26 cellular contexts compared by ENCODE assay signal in genomic region chr1:156433032-156433431, GRCh38.
A peak's percentile ranks its signal among the peaks of the same experiment; 100 is the strongest.
DNase-seq lines count a peak whose midpoint lies in the region; ATAC-seq, FAIRE-seq and TF ChIP-seq lines count a peak whose summit lies in the region.
"Had no signal": no experiment of that assay in that cellular context is flagged by ENCODE, and none has a peak within 500 bp of the region (broad histone marks: within the 10 kb centered on the region; RNA-seq: fewer than 3 reads in every experiment).

No MANE protein-coding gene starts in this region.

- POLR2A ChIA-PET in H1 (lab: Charles Lee; ENCODE audit: partially characterized antibody) = interaction anchor here (0.6 to 6.4 kb wide), 8 partner anchors 9 to 54 kb away, joined by 3 to 74 read pairs (median 6); no protein-coding TSS in a partner anchor
- POLR2A ChIA-PET in naive thymus-derived CD4-positive, alpha-beta T cell (lab: Charles Lee) = no interaction called here

- no peak overlapping the region for H3K27ac ChIP-seq in H9 (ENCODE audit: insufficient read length, low read depth, low read length)
- H3K27ac ChIP-seq in angular gyrus (ENCODE audit: low read depth, low read length) = peak overlapping the region; percentile 56
- no peak overlapping the region for H3K27ac ChIP-seq in H1 (ENCODE audit: low read depth, low read length)
- H3K27ac ChIP-seq in mesendoderm (ENCODE audit: low read depth, low read length) = no peak overlapping the region
- no peak overlapping the region for H3K27ac ChIP-seq in naive thymus-derived CD4-positive, alpha-beta T cell (ENCODE audit: low read depth, low read length)
- H3K27ac ChIP-seq: HL-60 had no signal

- H3T11ph ChIP-seq in H9 (ENCODE audit: low read length) = no peak overlapping the region

- H3K36me3 ChIP-seq in H1 (ENCODE audit: control insufficient read depth in 2 of 4, insufficient read depth in 4 of 4, low read length in 3 of 4) (peaks cover 0 to 10% (median 0%) of the 10 kb centered on the region in 4 experiments; a peak in 1 of 8 replicates), mesendoderm (ENCODE audit: control insufficient read depth, insufficient read depth, low read length) (no peaks in the 10 kb centered on the region), mucosa of descending colon (ENCODE audit: low read depth) (no peaks in the 10 kb centered on the region)
- H3K36me3 ChIP-seq in naive thymus-derived CD4-positive, alpha-beta T cell (ENCODE audit: control insufficient read depth in 2 of 3, insufficient read depth in 3 of 3, low read length in 3 of 3) = no peaks in the 10 kb centered on the region
- H3K36me3 ChIP-seq: BE2C had no signal

- H3K4me3 Mint-ChIP-seq in H9 = peak overlapping the region in 1 of 2 experiments; percentile 3; a peak in 1 of 5 replicates
- no peak overlapping the region for H3K4me3 Mint-ChIP-seq in naive thymus-derived CD4-positive, alpha-beta T cell

- peaks cover 4% of the 10 kb centered on the region for H3K23me2 ChIP-seq in H9 (ENCODE audit: insufficient read length, low read depth, low read length, poor library complexity, severe bottlenecking)
- peaks cover 5% of the 10 kb centered on the region; the same call in 1 of the 2 replicates for H3K23me2 ChIP-seq in H1 (ENCODE audit: low read depth, low read length)

- H2BK20ac ChIP-seq in H9 (ENCODE audit: low read depth, low read length, poor library complexity, severe bottlenecking) = no peak overlapping the region
- H2BK20ac ChIP-seq in H1 (ENCODE audit: low read length) = no peak overlapping the region

- no peak overlapping the region for H2AFZ ChIP-seq in H9 (ENCODE audit: low read length)
- H2AFZ ChIP-seq in H1 (ENCODE audit: low read length) = no peak overlapping the region

- no peak overlapping the region for H3K4me3 ChIP-seq in H1 (ENCODE audit: extremely low read depth in 1 of 4, insufficient read depth in 2 of 4, low read depth in 3 of 4, low read length in 4 of 4)
- no peak overlapping the region for H3K4me3 ChIP-seq in mesendoderm (ENCODE audit: low read length)
- H3K4me3 ChIP-seq in naive thymus-derived CD4-positive, alpha-beta T cell (ENCODE audit: low read length) = no peak overlapping the region
- no peak overlapping the region for H3K4me3 ChIP-seq in mucosa of descending colon

- no peak overlapping the region for H2BK120ac ChIP-seq in H9 (ENCODE audit: low read depth, low read length, poor library complexity, severe bottlenecking)
- H2BK120ac ChIP-seq in H1 (replicated peaks; ENCODE audit: low read depth, low read length) = no peak overlapping the region
- no peak overlapping the region for H2BK120ac ChIP-seq in mesendoderm (ENCODE audit: low read depth, low read length)

- H3K27ac Mint-ChIP-seq in H9 = no peak overlapping the region; a peak in 1 of 7 replicates
- H3K27ac Mint-ChIP-seq in naive thymus-derived CD4-positive, alpha-beta T cell = no peak overlapping the region
- H3K27ac Mint-ChIP-seq: CD14-positive monocyte had no signal

- H3K79me2 ChIP-seq in H9 (ENCODE audit: insufficient read depth, low read length) = no peaks in the 10 kb centered on the region
- no peaks in the 10 kb centered on the region for H3K79me2 ChIP-seq in H1 (ENCODE audit: control insufficient read depth in 1 of 2, insufficient read depth in 2 of 2, low read length in 2 of 2)
- H3K79me2 ChIP-seq in mesendoderm (ENCODE audit: control insufficient read depth, insufficient read depth, low read length) = peaks cover 5% of the 10 kb centered on the region

- H3K27me3 Mint-ChIP-seq in H9 (ENCODE audit: low read depth) = peaks cover 100% of the 10 kb centered on the region
- H3K27me3 Mint-ChIP-seq in naive thymus-derived CD4-positive, alpha-beta T cell = peaks cover 89 to 97% (median 94%) of the 10 kb centered on the region in 5 donors

- H3K4me2 ChIP-seq in H9 (ENCODE audit: insufficient read depth, insufficient read length, low read length) (peak overlapping the region; percentile 68), H1 (ENCODE audit: insufficient read depth in 1 of 2, low read depth in 2 of 2, low read length in 2 of 2) (peak overlapping the region in 1 of 2 experiments; percentile 62; a peak in 1 of 4 replicates), mesendoderm (ENCODE audit: low read length) (no peak overlapping the region)

- H2BK12ac ChIP-seq in H9 (ENCODE audit: insufficient read length, low read depth, low read length) = no peak overlapping the region
- no peak overlapping the region for H2BK12ac ChIP-seq in H1 (ENCODE audit: low read depth, low read length)

- no CpG with 5 or more reads among the region's 4 CpGs for WGBS in H9 (ENCODE audit: extremely low coverage, insufficient read length, low lambda C conversion rate)
- WGBS in H1 (ENCODE audit: extremely low coverage in 1 of 2, insufficient coverage in 1 of 2, insufficient read length in 1 of 2, insufficient replicate concordance in 2 of 2, low coverage in 1 of 2, low lambda C conversion rate in 2 of 2, missing lambda C conversion rate in 1 of 2), 2 experiments = 37% methylated on average over 4 of the region's 4 CpGs; no CpG with 5 or more reads in 1 of the 2 experiments
- WGBS in mesendoderm (ENCODE audit: extremely low coverage, insufficient coverage, low lambda C conversion rate) = no CpG with 5 or more reads among the region's 4 CpGs

- H3K36me3 Mint-ChIP-seq in H9 (ENCODE audit: insufficient read depth in 1 of 3, low read depth in 3 of 3) = peaks cover 0 to 1% (median 0%) of the 10 kb centered on the region in 3 experiments; a peak in 1 of 7 replicates
- peaks cover 0 to 4% (median 2%) of the 10 kb centered on the region in 5 donors for H3K36me3 Mint-ChIP-seq in naive thymus-derived CD4-positive, alpha-beta T cell

- peaks cover 4 to 11% of the 10 kb centered on the region in 2 experiments; a peak in 4 of 5 replicates for H3K9me3 Mint-ChIP-seq in H9
- H3K9me3 Mint-ChIP-seq in naive thymus-derived CD4-positive, alpha-beta T cell = peaks cover 0 to 3% (median 0%) of the 10 kb centered on the region in 11 donors

- no peak overlapping the region for H2BK15ac ChIP-seq in H9 (ENCODE audit: low read depth, low read length)
- H2BK15ac ChIP-seq in H1 (ENCODE audit: low read length) = no peak overlapping the region
- no peak overlapping the region for H2BK15ac ChIP-seq in mesendoderm (replicated peaks; ENCODE audit: low read depth)

- intact Hi-C loops in naive thymus-derived CD4-positive, alpha-beta T cell (cut with micrococcal nuclease) = no loop called here
- intact Hi-C loops in mucosa of descending colon (cut with DNase I, micrococcal nuclease) = no loop called here

- H3K18ac ChIP-seq in H9 (ENCODE audit: insufficient read length, low read depth, low read length) (no peak overlapping the region), H1 (ENCODE audit: extremely low read depth, low read length) (no peak overlapping the region), mesendoderm (ENCODE audit: low read length) (no peak overlapping the region)

- H2AK5ac ChIP-seq in H9 (ENCODE audit: insufficient read length, low read length) (no peak overlapping the region), H1 (ENCODE audit: low read depth, low read length) (no peak overlapping the region), mesendoderm (ENCODE audit: low read length) (peak overlapping the region; percentile 87)

- ATAC-seq in naive thymus-derived CD4-positive, alpha-beta T cell = no peak
- ATAC-seq in mucosa of descending colon (no peak), HG03442 (IDR thresholded peaks at IDR 0.05; ENCODE audit: unreplicated experiment) (no peak)
- ATAC-seq: SK-N-SH treated with all-trans-retinoic acid at 6 μM for 48 hours had no signal

- peaks cover 88% of the 10 kb centered on the region for H3K27me3 ChIP-seq in H9 (ENCODE audit: insufficient read depth, low read length)
- peaks cover 87 to 100% (median 99%) of the 10 kb centered on the region in 4 experiments for H3K27me3 ChIP-seq in H1 (replicated peaks in 1 of 4; ENCODE audit: control insufficient read depth in 3 of 4, extremely low read depth in 1 of 4, insufficient read depth in 3 of 4, low read length in 3 of 4)
- peaks cover 38% of the 10 kb centered on the region for H3K27me3 ChIP-seq in mesendoderm (ENCODE audit: insufficient read depth, low read length, poor library complexity)
- peaks cover 29 to 40% of the 10 kb centered on the region in 2 donors for H3K27me3 ChIP-seq in naive thymus-derived CD4-positive, alpha-beta T cell (ENCODE audit: control insufficient read depth in 2 of 2, insufficient read depth in 2 of 2, low read length in 2 of 2)

- H3K4me1 Mint-ChIP-seq in H9 = peaks cover 55 to 70% of the 10 kb centered on the region in 2 experiments
- peaks cover 13 to 29% (median 24%) of the 10 kb centered on the region in 7 donors for H3K4me1 Mint-ChIP-seq in naive thymus-derived CD4-positive, alpha-beta T cell

- H4K5ac ChIP-seq in H9 (ENCODE audit: insufficient read length, low read depth, low read length) = no peak overlapping the region
- H4K5ac ChIP-seq in H1 (ENCODE audit: insufficient read length, low read depth, low read length) = no peak overlapping the region
- no peak overlapping the region for H4K5ac ChIP-seq in mesendoderm (ENCODE audit: low read length)

- TF ChIP-seq POLR2A in H1 (IDR thresholded peaks at IDR 0.05; ENCODE audit: control extremely low read depth in 1 of 2, low read depth in 2 of 2, low read length in 2 of 2) = no peak

- H4K8ac ChIP-seq in H9 (replicated peaks; ENCODE audit: insufficient read length, low read depth, low read length) = no peak overlapping the region
- no peak overlapping the region for H4K8ac ChIP-seq in H1 (ENCODE audit: extremely low read depth, insufficient read depth, low read length)
- no peak overlapping the region for H4K8ac ChIP-seq in mesendoderm (ENCODE audit: low read depth, low read length)

- H4K20me1 ChIP-seq in H9 (ENCODE audit: control insufficient read depth, insufficient read depth, insufficient read length) = no peaks in the 10 kb centered on the region
- peaks cover 4 to 14% of the 10 kb centered on the region in 2 experiments for H4K20me1 ChIP-seq in H1 (replicated peaks in 1 of 2; ENCODE audit: control insufficient read depth in 1 of 2, insufficient read depth in 2 of 2, low read length in 2 of 2)

- no peak for FAIRE-seq in H1 (lab: Jason Lieb, UNC)
- FAIRE-seq: RCC 7860 had no signal

- TF ChIP-seq RAD21 in H1 (IDR thresholded peaks at IDR 0.05 in 1 of 2, conservative IDR thresholded peaks at IDR 0.05 in 1 of 2; ENCODE audit: low read depth in 2 of 2, low read length in 2 of 2) = no peak

- H3K79me1 ChIP-seq in H9 (ENCODE audit: insufficient read depth, low read depth, low read length, poor library complexity, severe bottlenecking) (no peaks in the 10 kb centered on the region), H1 (ENCODE audit: low read depth, low read length) (no peaks in the 10 kb centered on the region), mesendoderm (ENCODE audit: low read length) (peaks cover 2% of the 10 kb centered on the region)

- H4K91ac ChIP-seq in H9 (ENCODE audit: insufficient read length, low read depth, low read length) (no peak overlapping the region), H1 (replicated peaks; ENCODE audit: insufficient read length, low read length) (no peak overlapping the region)

- H3K9me3 ChIP-seq in H9 (ENCODE audit: control insufficient read depth, low read depth, low read length) (no peaks in the 10 kb centered on the region), H1 (ENCODE audit: insufficient read depth in 2 of 2, low read depth in 1 of 2, low read length in 1 of 2) (no peaks in the 10 kb centered on the region), mucosa of descending colon (no peaks in the 10 kb centered on the region)
- no peaks in the 10 kb centered on the region for H3K9me3 ChIP-seq in naive thymus-derived CD4-positive, alpha-beta T cell (ENCODE audit: control insufficient read depth in 2 of 3, low read length in 3 of 3)
- H3K9me3 ChIP-seq: BE2C had no signal

- no peak for TF ChIP-seq EP300 in H1 (IDR thresholded peaks at IDR 0.05; ENCODE audit: borderline replicate concordance in 1 of 2, low read depth in 2 of 2, low read length in 2 of 2)

- no peak for TF ChIP-seq CTCF in H9 (conservative IDR thresholded peaks at IDR 0.05)
- no peak for TF ChIP-seq CTCF in H1 (IDR thresholded peaks at IDR 0.05; ENCODE audit: control extremely low read depth in 1 of 3, insufficient read depth in 1 of 3, low read depth in 1 of 3, low read length in 3 of 3)
- TF ChIP-seq CTCF in mucosa of descending colon (IDR thresholded peaks at IDR 0.05) = no peak

- CTCF ChIA-PET in H1 (lab: Charles Lee; ENCODE audit: partially characterized antibody) = interaction anchor here (1.0 to 14.9 kb wide), 8 partner anchors 7 to 158 kb away, joined by 3 to 217 read pairs (median 36); no protein-coding TSS in a partner anchor
- CTCF ChIA-PET in naive thymus-derived CD4-positive, alpha-beta T cell (lab: Charles Lee) = interaction anchor here (0.6 kb wide), 1 partner anchor 1239 kb away, joined by 3 read pairs; no protein-coding TSS in a partner anchor

- DNase-seq in H9 = no peak
- DNase-seq in H1 (ENCODE audit: low read depth in 1 of 2, low spot score in 2 of 2) = no peak
- no peak for DNase-seq in mesendoderm
- DNase-seq in CD1c-positive myeloid dendritic cell (ENCODE audit: extremely low spot score) = no peak
- no peak for DNase-seq in naive thymus-derived CD4-positive, alpha-beta T cell
- no peak for DNase-seq in mucosa of descending colon
- DNase-seq: 8988T, ACHN, BE2C, DMS153, HCEC 1CT, Karpas-422, MV-4-11, NCI-H1105, NCI-H1436 treated with DMSO at 0.1 percent for 48 hours, NCI-H187 treated with DMSO at 0.1 percent for 48 hours, NCI-H2107, NCI-H524, NCI-H748 treated with DMSO at 0.1 percent for 48 hours, SIG-M5 had no signal

- H3K4ac ChIP-seq in H9 (ENCODE audit: low read depth, low read length) (no peak overlapping the region), H1 (replicated peaks; ENCODE audit: insufficient read length, low read depth, low read length) (no peak overlapping the region), mesendoderm (ENCODE audit: low read depth, low read length) (no peak overlapping the region)

- H2BK5ac ChIP-seq in H9 (ENCODE audit: insufficient read length, low read length) (no peak overlapping the region), H1 (ENCODE audit: low read depth, low read length) (no peak overlapping the region), mesendoderm (ENCODE audit: low read length) (peak overlapping the region; percentile 25)

- H3K23ac ChIP-seq in H9 (ENCODE audit: insufficient read length, low read depth, low read length) (no peak overlapping the region), H1 (ENCODE audit: insufficient read length) (no peak overlapping the region), mesendoderm (ENCODE audit: low read length) (no peak overlapping the region)

- H3K14ac ChIP-seq in H9 (ENCODE audit: insufficient read depth, low read length) (no peak overlapping the region), H1 (ENCODE audit: insufficient read length) (no peak overlapping the region)

- H3K56ac ChIP-seq in H9 (ENCODE audit: insufficient read length, low read depth, low read length) (no peak overlapping the region), H1 (replicated peaks; ENCODE audit: insufficient read length, low read depth, low read length) (no peak overlapping the region), mesendoderm (ENCODE audit: low read length) (peak overlapping the region; percentile 72)

- H3K4me1 ChIP-seq in H9 (ENCODE audit: insufficient read depth, low read length) (peaks cover 7% of the 10 kb centered on the region; the same call in 1 of the 2 replicates), H1 (replicated peaks in 1 of 4; ENCODE audit: control insufficient read depth in 3 of 4, insufficient read depth in 4 of 4, low read length in 3 of 4) (peaks cover 14 to 43% (median 18%) of the 10 kb centered on the region in 4 experiments), mesendoderm (ENCODE audit: control insufficient read depth, low read depth, low read length) (peaks cover 30% of the 10 kb centered on the region), mucosa of descending colon (ENCODE audit: low read depth) (peaks cover 16% of the 10 kb centered on the region)
- H3K4me1 ChIP-seq in naive thymus-derived CD4-positive, alpha-beta T cell (ENCODE audit: control insufficient read depth in 2 of 2, insufficient read depth in 2 of 2, low read length in 2 of 2) = peaks cover 5 to 20% of the 10 kb centered on the region in 2 donors
- H3K4me1 ChIP-seq: BE2C had no signal

- no peak overlapping the region for H3K9ac ChIP-seq in H9 (ENCODE audit: extremely low read depth, insufficient read length, low read length)
- H3K9ac ChIP-seq in H1 (replicated peaks in 1 of 4; ENCODE audit: extremely low read depth in 1 of 4, low read depth in 3 of 4, low read length in 3 of 4) = no peak overlapping the region
- H3K9ac ChIP-seq in mesendoderm (ENCODE audit: low read length) = no peak overlapping the region
